In the genomic region with DNA sequence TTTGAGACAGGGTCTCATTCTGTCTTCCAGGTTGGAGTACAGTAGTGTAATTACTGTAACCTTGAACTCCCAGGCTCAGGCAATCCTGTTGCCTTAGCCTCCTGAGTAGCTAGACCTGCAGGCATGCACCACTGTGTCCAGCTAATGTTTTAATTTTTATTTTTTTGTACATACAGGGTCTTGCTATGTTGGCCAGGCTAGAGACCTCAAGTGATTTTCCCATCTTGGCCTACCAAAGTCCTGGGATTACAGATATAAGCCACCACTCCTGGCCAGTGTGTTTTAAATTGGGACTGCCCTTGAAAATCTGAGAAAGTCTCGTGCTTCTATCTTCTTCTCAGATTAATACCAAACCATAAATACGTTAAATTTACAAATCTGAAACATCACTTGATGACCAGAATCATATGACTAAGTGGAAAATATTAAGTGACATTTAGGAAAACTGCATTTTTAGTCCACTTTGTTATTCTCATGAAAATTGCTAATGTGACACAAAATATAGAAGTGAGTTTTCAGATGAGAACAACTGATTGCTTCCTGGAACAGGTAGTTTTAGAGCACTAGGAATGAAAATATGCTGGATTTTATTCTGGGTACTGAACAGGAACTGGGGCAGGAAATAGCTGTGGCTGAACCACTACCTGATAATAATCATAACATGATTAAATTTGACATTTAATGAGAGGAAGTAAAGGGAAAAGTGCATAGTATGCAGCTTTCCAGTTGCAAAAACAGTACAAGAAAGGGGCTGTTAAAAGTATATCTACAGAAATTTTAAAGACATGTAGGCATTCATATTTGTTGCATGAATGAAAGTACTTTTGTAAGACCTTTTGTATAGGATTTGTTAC, we compare ENCODE assay signal across 17 cellular contexts. TPM values are rescaled to one million over a fixed set of nuclear protein-coding genes. Genes with fewer than 3 reads are reported as not detected.
DNase-seq lines count a peak whose midpoint lies in the region; ATAC-seq and TF ChIP-seq lines count a peak whose summit lies in the region.
"Had no signal": no experiment of that assay in that cellular context is flagged by ENCODE, and none has a peak within 500 bp of the region (broad histone marks: within the 10 kb centered on the region; RNA-seq: fewer than 3 reads in every experiment).

No MANE protein-coding gene starts in this region.

- no peaks in the 10 kb centered on the region for H3K27me3 Mint-ChIP-seq in stimulated activated naive B cell treated with anti-CD40 and anti-IgM and Interleukin-4, amounts not matched to agents 10 μg/mL and 1 μg/mL and 100 μg/mL, for 72 hours

- peaks cover 6 to 11% of the 10 kb centered on the region in 2 donors for H3K9me3 Mint-ChIP-seq in stimulated activated naive B cell treated with anti-CD40 and anti-IgM and Interleukin-4, amounts not matched to agents 10 μg/mL and 1 μg/mL and 100 μg/mL, for 72 hours

- no peak for DNase-seq in left ventricle myocardium inferior
- no peak for DNase-seq in left cardiac atrium
- peak; percentile 78 for DNase-seq in OCI-M1 (lab: John Stamatoyannopoulos, UW)
- DNase-seq in central memory CD4-positive, alpha-beta T cell: peak; percentile 57
- DNase-seq in stimulated activated naive B cell treated with anti-CD40 and anti-IgM and Interleukin-4, amounts not matched to agents 10 μg/mL and 1 μg/mL and 100 μg/mL, for 72 hours: no peak
- DNase-seq in GM19240 (ENCODE audit: insufficient read length, low spot score): no peak
- no peak for DNase-seq in SK-N-DZ (ENCODE audit: low spot score)
- DNase-seq: activated CD4-positive, CD25-positive, alpha-beta regulatory T cell treated with anti-CD3 and anti-CD28 coated beads, Interleukin-2, amount 50 U/mL, for 72 hours; adrenal gland; midbrain; NCI-H1092 treated with DMSO at 0.1 percent for 48 hours; NCI-H446 treated with DMSO at 0.1 percent for 48 hours; psoas muscle; Right ventricle myocardium superior; stimulated activated CD4-positive, alpha-beta T cell treated with anti-CD3 and anti-CD28 coated beads, Interleukin-2, amount 100 ng/mL, for 48 hours; stomach had no signal

- peaks cover 44% of the 10 kb centered on the region for H3K4me1 ChIP-seq in left ventricle myocardium inferior

- intact Hi-C loops in left ventricle myocardium inferior (cut with micrococcal nuclease) (no loop called here), left cardiac atrium (cut with DNase I) (no loop called here)

- ATAC-seq in left cardiac atrium: no peak
- peak; percentile 14 to 21 for ATAC-seq in stimulated activated naive B cell treated with anti-CD40 and anti-IgM and Interleukin-4, amounts not matched to agents 10 μg/mL and 1 μg/mL and 100 μg/mL, for 72 hours (replicated peaks)
- no peak for ATAC-seq in GM21381 (IDR thresholded peaks at IDR 0.05; ENCODE audit: unreplicated experiment)
- ATAC-seq: psoas muscle had no signal

- H3K36me3 Mint-ChIP-seq in stimulated activated naive B cell treated with anti-CD40 and anti-IgM and Interleukin-4, amounts not matched to agents 10 μg/mL and 1 μg/mL and 100 μg/mL, for 72 hours: peaks cover 38 to 60% of the 10 kb centered on the region in 2 donors

- no peak for TF ChIP-seq CTCF in left ventricle myocardium inferior (IDR thresholded peaks at IDR 0.05; ENCODE audit: borderline replicate concordance)

- H3K4me3 ChIP-seq in left ventricle myocardium inferior: no peak overlapping the region
- H3K4me3 ChIP-seq: adrenal gland, psoas muscle, stomach had no signal

- H3K27ac ChIP-seq in left ventricle myocardium inferior (replicated peaks): peak overlapping the region; percentile 25
- H3K27ac ChIP-seq: adrenal gland, psoas muscle had no signal

- peaks cover 28% of the 10 kb centered on the region for H3K9me3 ChIP-seq in left ventricle myocardium inferior (replicated peaks)

- peak overlapping the region; percentile 18 to 39 for H3K4me3 Mint-ChIP-seq in stimulated activated naive B cell treated with anti-CD40 and anti-IgM and Interleukin-4, amounts not matched to agents 10 μg/mL and 1 μg/mL and 100 μg/mL, for 72 hours

- no peaks in the 10 kb centered on the region for H3K36me3 ChIP-seq in left ventricle myocardium inferior
- H3K36me3 ChIP-seq: adrenal gland, stomach had no signal

- H3K4me1 Mint-ChIP-seq in stimulated activated naive B cell treated with anti-CD40 and anti-IgM and Interleukin-4, amounts not matched to agents 10 μg/mL and 1 μg/mL and 100 μg/mL, for 72 hours: peaks cover 28 to 57% of the 10 kb centered on the region in 2 donors

- H3K27ac Mint-ChIP-seq in stimulated activated naive B cell treated with anti-CD40 and anti-IgM and Interleukin-4, amounts not matched to agents 10 μg/mL and 1 μg/mL and 100 μg/mL, for 72 hours: peak overlapping the region; percentile 85

- no peaks in the 10 kb centered on the region for H3K27me3 ChIP-seq in left ventricle myocardium inferior (ENCODE audit: low read depth)
- H3K27me3 ChIP-seq: adrenal gland, stomach had no signal

RNA-seq across cellular contexts. Expression of gene PHTF2, which starts 4.2 kb away (rescaled TPM):
- total RNA-seq in left ventricle myocardium inferior (22.1 TPM), left cardiac atrium (10 to 100 TPM; 17.3 to 17.7 TPM)
- polyA plus RNA-seq in SK-N-DZ (2014; cell fraction: cytosol; rRNA removed): 31.9 and 34.3 TPM in 2 replicates
- polyA plus RNA-seq in SK-N-DZ (2014; cell fraction: nucleus; rRNA removed): 31.6 and 37.3 TPM in 2 replicates

RNA-seq across cellular contexts. Expression of gene TMEM60, which starts 4.5 kb away (rescaled TPM):
- total RNA-seq in left ventricle myocardium inferior (8.2 TPM), left cardiac atrium (10 to 100 TPM in 1 of 2 donors, 1 to 10 TPM in 1; 7.6 to 11.3 TPM)
- 31.5 and 50.5 TPM in 2 replicates for polyA plus RNA-seq in SK-N-DZ (2014; cell fraction: cytosol; rRNA removed)
- 17.0 and 22.7 TPM in 2 replicates for polyA plus RNA-seq in SK-N-DZ (2014; cell fraction: nucleus; rRNA removed)

Comparison
In these comparisons a context has a peak if more than half of its experiments do, and no peak if none do; other contexts are left out.
1. DNase-seq: peak in OCI-M1 (single experiment) and central memory CD4-positive, alpha-beta T cell (single experiment); none in left ventricle myocardium inferior (single experiment), left cardiac atrium (single experiment), stimulated activated naive B cell treated with anti-CD40 and anti-IgM and Interleukin-4, amounts not matched to agents 10 μg/mL and 1 μg/mL and 100 μg/mL, for 72 hours (single experiment), GM19240 (single experiment) and SK-N-DZ (single experiment).
2. ATAC-seq: peak in stimulated activated naive B cell treated with anti-CD40 and anti-IgM and Interleukin-4, amounts not matched to agents 10 μg/mL and 1 μg/mL and 100 μg/mL, for 72 hours (2 of 2); none in left cardiac atrium (0 of 2) and GM21381 (single experiment).